In the genomic region with DNA sequence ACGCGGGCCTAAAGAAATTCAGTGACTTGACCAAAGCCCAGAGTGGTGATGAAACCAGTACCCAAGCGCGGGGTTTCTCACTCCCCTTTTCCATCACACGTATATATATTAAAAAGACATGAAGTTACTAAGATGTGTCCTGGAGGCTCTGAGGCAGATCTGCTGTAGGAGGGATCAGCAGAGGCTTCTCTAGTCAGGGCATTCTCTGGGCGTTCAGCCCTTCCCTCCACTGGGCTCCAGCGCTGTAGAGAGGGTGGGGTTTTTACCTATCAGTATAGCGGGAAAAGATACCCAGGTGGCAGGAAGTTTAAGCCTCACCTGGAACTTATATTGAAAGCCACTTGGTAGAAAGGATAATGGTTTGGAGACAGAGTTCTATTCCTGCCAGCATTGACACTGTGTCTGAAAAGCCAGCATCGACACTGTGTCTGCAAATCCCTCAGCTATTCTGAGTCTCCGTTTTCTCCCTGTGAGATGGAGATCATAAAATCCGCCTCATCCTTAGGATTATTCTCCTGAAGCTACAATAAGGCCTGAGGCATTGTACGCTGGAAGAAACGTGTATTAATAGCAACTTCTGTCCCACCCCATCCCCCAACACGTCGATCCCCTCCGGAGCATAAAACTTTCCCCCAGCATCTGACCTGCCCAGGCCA, we compare ENCODE assay signal across 8 cellular contexts. TPM values are rescaled to one million over a fixed set of nuclear protein-coding genes. Genes with fewer than 3 reads are reported as not detected.
DNase-seq lines count a peak whose midpoint lies in the region; ATAC-seq and TF ChIP-seq lines count a peak whose summit lies in the region.

No MANE protein-coding gene starts in this region.

- no peak for DNase-seq in CD8-positive, alpha-beta T cell
- DNase-seq in activated naive CD8-positive, alpha-beta T cell treated with anti-CD3 and anti-CD28 coated beads, Interleukin-2, amount 50 U/mL, for 24 hours = no peak
- no peak for DNase-seq in kidney epithelial cell (ENCODE audit: low read depth)
- DNase-seq in superior temporal gyrus (ENCODE audit: extremely low spot score) = peak; percentile 51
- no peak for DNase-seq in activated CD4-positive, alpha-beta T cell treated with anti-CD3 and anti-CD28 coated beads for 4 hours
- DNase-seq in COR-L47 (lab: John Stamatoyannopoulos, UW) = no peak

- H3K36me3 ChIP-seq in CD8-positive, alpha-beta T cell (ENCODE audit: insufficient read depth, low read length) = peaks cover 8% of the 10 kb centered on the region
- H3K36me3 ChIP-seq in kidney epithelial cell (ENCODE audit: control insufficient read depth, insufficient read depth, low read length) = no peaks in the 10 kb centered on the region

- no peaks in the 10 kb centered on the region for H3K9me3 ChIP-seq in CD8-positive, alpha-beta T cell (ENCODE audit: low read length)

- no peaks in the 10 kb centered on the region for H3K27me3 ChIP-seq in CD8-positive, alpha-beta T cell (ENCODE audit: insufficient read depth, low read length)
- no peaks in the 10 kb centered on the region for H3K27me3 ChIP-seq in kidney epithelial cell (ENCODE audit: control insufficient read depth, insufficient read depth, low read length)

- peaks cover 34% of the 10 kb centered on the region for H3K4me1 ChIP-seq in CD8-positive, alpha-beta T cell (ENCODE audit: insufficient read depth, low read length)

- H3K36me3 Mint-ChIP-seq in CD8-positive, alpha-beta T cell = peaks cover 27% of the 10 kb centered on the region
- H3K36me3 Mint-ChIP-seq in IgD-negative memory B cell = no peaks in the 10 kb centered on the region
- H3K36me3 Mint-ChIP-seq in activated naive CD8-positive, alpha-beta T cell treated with anti-CD3 and anti-CD28 coated beads, Interleukin-2, amount 50 U/mL, for 24 hours (ENCODE audit: low read depth) = peaks cover 14% of the 10 kb centered on the region

- peak overlapping the region; percentile 44 for H3K4me3 ChIP-seq in CD8-positive, alpha-beta T cell (ENCODE audit: low read depth, low read length)
- peak overlapping the region; percentile 54 for H3K4me3 ChIP-seq in kidney epithelial cell (ENCODE audit: low read depth, low read length)

- intact Hi-C loops in CD8-positive, alpha-beta T cell (cut with DNase I, micrococcal nuclease) = loop anchor here in 1 of 2 experiments (1.0 to 2.0 kb wide), 2 partner anchors 38 to 87 kb away; a partner anchor contains a TSS

- no peaks in the 10 kb centered on the region for H3K9me3 Mint-ChIP-seq in CD8-positive, alpha-beta T cell
- no peaks in the 10 kb centered on the region for H3K9me3 Mint-ChIP-seq in IgD-negative memory B cell
- no peaks in the 10 kb centered on the region for H3K9me3 Mint-ChIP-seq in activated naive CD8-positive, alpha-beta T cell treated with anti-CD3 and anti-CD28 coated beads, Interleukin-2, amount 50 U/mL, for 24 hours

- H3K27me3 Mint-ChIP-seq in CD8-positive, alpha-beta T cell (ENCODE audit: low read depth) = no peaks in the 10 kb centered on the region
- H3K27me3 Mint-ChIP-seq in IgD-negative memory B cell = no peaks in the 10 kb centered on the region
- peaks cover 8% of the 10 kb centered on the region for H3K27me3 Mint-ChIP-seq in activated naive CD8-positive, alpha-beta T cell treated with anti-CD3 and anti-CD28 coated beads, Interleukin-2, amount 50 U/mL, for 24 hours

- H3K27ac Mint-ChIP-seq in CD8-positive, alpha-beta T cell = peak overlapping the region; percentile 89
- peak overlapping the region; percentile 92 to 96 (median 92) for H3K27ac Mint-ChIP-seq in IgD-negative memory B cell
- H3K27ac Mint-ChIP-seq in activated naive CD8-positive, alpha-beta T cell treated with anti-CD3 and anti-CD28 coated beads, Interleukin-2, amount 50 U/mL, for 24 hours = peak overlapping the region; percentile 71

- peaks cover 67% of the 10 kb centered on the region for H3K4me1 Mint-ChIP-seq in CD8-positive, alpha-beta T cell (ENCODE audit: low read depth)
- H3K4me1 Mint-ChIP-seq in IgD-negative memory B cell = peaks cover 41 to 53% (median 52%) of the 10 kb centered on the region in 3 donors
- peaks cover 67% of the 10 kb centered on the region for H3K4me1 Mint-ChIP-seq in activated naive CD8-positive, alpha-beta T cell treated with anti-CD3 and anti-CD28 coated beads, Interleukin-2, amount 50 U/mL, for 24 hours

- peak overlapping the region; percentile 92 for H3K4me3 Mint-ChIP-seq in CD8-positive, alpha-beta T cell
- H3K4me3 Mint-ChIP-seq in IgD-negative memory B cell = peak overlapping the region; percentile 93 to 98 (median 96)
- H3K4me3 Mint-ChIP-seq in activated naive CD8-positive, alpha-beta T cell treated with anti-CD3 and anti-CD28 coated beads, Interleukin-2, amount 50 U/mL, for 24 hours = peak overlapping the region; percentile 73

- CTCF ChIA-PET in CD8-positive, alpha-beta T cell (lab: Charles Lee) = interaction anchor here (0.7 to 10.6 kb wide), 3 partner anchors 11 to 19 kb away, joined by 3 to 76 read pairs (median 23); no protein-coding TSS in a partner anchor

- TF ChIP-seq CTCF in CD8-positive, alpha-beta T cell (IDR thresholded peaks at IDR 0.05) = no peak
- no peak for TF ChIP-seq CTCF in kidney epithelial cell (IDR thresholded peaks at IDR 0.05; ENCODE audit: insufficient read depth, low read length, poor library complexity, severe bottlenecking)

- POLR2A ChIA-PET in CD8-positive, alpha-beta T cell (lab: Charles Lee) = interaction anchor here (1.1 to 3.6 kb wide), 8 partner anchors 11 to 262 kb away, joined by 3 to 25 read pairs (median 4); a partner anchor contains a TSS

- no peak for ATAC-seq in CD8-positive, alpha-beta T cell
- ATAC-seq in activated naive CD8-positive, alpha-beta T cell treated with anti-CD3 and anti-CD28 coated beads, Interleukin-2, amount 50 U/mL, for 24 hours = no peak
- no peak for ATAC-seq in GM18519 (IDR thresholded peaks at IDR 0.05; ENCODE audit: low FRiP score, unreplicated experiment)

- peak overlapping the region; percentile 46 for H3K27ac ChIP-seq in CD8-positive, alpha-beta T cell (ENCODE audit: low read depth, low read length)

RNA-seq across cellular contexts. Expression of a gene that starts 0.8 kb away (rescaled TPM):
- 10 to 100 TPM; 82.5 to 90.1 TPM for total RNA-seq in CD8-positive, alpha-beta T cell
- polyA plus RNA-seq in IgD-negative memory B cell = 102 TPM
- 82.0 and 113 TPM in 2 replicates for total RNA-seq in kidney epithelial cell
